17 cellular contexts compared by ENCODE assay signal in genomic region chr3:114389156-114389555, GRCh38.
DNase-seq lines count a peak whose midpoint lies in the region; ATAC-seq lines count a peak whose summit lies in the region.
"Had no signal": no experiment of that assay in that cellular context is flagged by ENCODE, and none has a peak within 500 bp of the region (broad histone marks: within the 10 kb centered on the region; RNA-seq: fewer than 3 reads in every experiment).

No MANE protein-coding gene starts in this region.

- H3K36me3 Mint-ChIP-seq in T-helper 2 cell treated with Interferon-gamma antibody and Interleukin-4, amounts not matched to agents 5 μg/mL and 100 μg/mL, for 36 hours (ENCODE audit: low read depth): no peaks in the 10 kb centered on the region
- H3K36me3 Mint-ChIP-seq in activated naive CD8-positive, alpha-beta T cell treated with anti-CD3 and anti-CD28 coated beads, Interleukin-2, amount 10 ng/mL, durations not matched to agents 7 days and 5 days: peaks cover 4% of the 10 kb centered on the region
- peaks cover 18% of the 10 kb centered on the region for H3K36me3 Mint-ChIP-seq in stimulated activated memory B cell treated with anti-CD40 and anti-IgM and Interleukin-4, amounts not matched to agents 10 μg/mL and 1 μg/mL and 100 μg/mL, for 72 hours

- H3K27me3 Mint-ChIP-seq in T-helper 2 cell treated with Interferon-gamma antibody and Interleukin-4, amounts not matched to agents 5 μg/mL and 100 μg/mL, for 36 hours (ENCODE audit: low read depth): no peaks in the 10 kb centered on the region
- H3K27me3 Mint-ChIP-seq in activated naive CD8-positive, alpha-beta T cell treated with anti-CD3 and anti-CD28 coated beads, Interleukin-2, amount 10 ng/mL, durations not matched to agents 7 days and 5 days: no peaks in the 10 kb centered on the region
- H3K27me3 Mint-ChIP-seq in stimulated activated memory B cell treated with anti-CD40 and anti-IgM and Interleukin-4, amounts not matched to agents 10 μg/mL and 1 μg/mL and 100 μg/mL, for 72 hours: no peaks in the 10 kb centered on the region

- POLR2A ChIA-PET in activated naive CD8-positive, alpha-beta T cell treated with anti-CD3 and anti-CD28 coated beads, Interleukin-2, amount 10 ng/mL, durations not matched to agents 7 days and 5 days (lab: Charles Lee): no interaction called here

- peak; percentile 79 for ATAC-seq in activated naive CD8-positive, alpha-beta T cell treated with anti-CD3 and anti-CD28 coated beads, Interleukin-2, amount 10 ng/mL, durations not matched to agents 7 days and 5 days (ENCODE audit: low read depth)
- ATAC-seq in stimulated activated memory B cell treated with anti-CD40 and anti-IgM and Interleukin-4, amounts not matched to agents 10 μg/mL and 1 μg/mL and 100 μg/mL, for 72 hours: no peak
- ATAC-seq: GM23338, SK-N-SH treated with all-trans-retinoic acid at 6 μM for 48 hours had no signal

- no peaks in the 10 kb centered on the region for H3K9me3 Mint-ChIP-seq in T-helper 2 cell treated with Interferon-gamma antibody and Interleukin-4, amounts not matched to agents 5 μg/mL and 100 μg/mL, for 36 hours
- H3K9me3 Mint-ChIP-seq in activated naive CD8-positive, alpha-beta T cell treated with anti-CD3 and anti-CD28 coated beads, Interleukin-2, amount 10 ng/mL, durations not matched to agents 7 days and 5 days: no peaks in the 10 kb centered on the region
- no peaks in the 10 kb centered on the region for H3K9me3 Mint-ChIP-seq in stimulated activated memory B cell treated with anti-CD40 and anti-IgM and Interleukin-4, amounts not matched to agents 10 μg/mL and 1 μg/mL and 100 μg/mL, for 72 hours
- H3K9me3 Mint-ChIP-seq: GM23338 had no signal

- peaks cover 11% of the 10 kb centered on the region for H3K4me1 Mint-ChIP-seq in T-helper 2 cell treated with Interferon-gamma antibody and Interleukin-4, amounts not matched to agents 5 μg/mL and 100 μg/mL, for 36 hours (ENCODE audit: low read depth)
- peaks cover 13% of the 10 kb centered on the region for H3K4me1 Mint-ChIP-seq in activated naive CD8-positive, alpha-beta T cell treated with anti-CD3 and anti-CD28 coated beads, Interleukin-2, amount 10 ng/mL, durations not matched to agents 7 days and 5 days
- H3K4me1 Mint-ChIP-seq in stimulated activated memory B cell treated with anti-CD40 and anti-IgM and Interleukin-4, amounts not matched to agents 10 μg/mL and 1 μg/mL and 100 μg/mL, for 72 hours: peaks cover 33% of the 10 kb centered on the region

- H3K4me3 Mint-ChIP-seq in T-helper 2 cell treated with Interferon-gamma antibody and Interleukin-4, amounts not matched to agents 5 μg/mL and 100 μg/mL, for 36 hours: peak overlapping the region; percentile 10
- H3K4me3 Mint-ChIP-seq in activated naive CD8-positive, alpha-beta T cell treated with anti-CD3 and anti-CD28 coated beads, Interleukin-2, amount 10 ng/mL, durations not matched to agents 7 days and 5 days: no peak overlapping the region
- no peak overlapping the region for H3K4me3 Mint-ChIP-seq in stimulated activated memory B cell treated with anti-CD40 and anti-IgM and Interleukin-4, amounts not matched to agents 10 μg/mL and 1 μg/mL and 100 μg/mL, for 72 hours
- H3K4me3 Mint-ChIP-seq: GM23338 had no signal

- H3K27ac Mint-ChIP-seq in T-helper 2 cell treated with Interferon-gamma antibody and Interleukin-4, amounts not matched to agents 5 μg/mL and 100 μg/mL, for 36 hours: peak overlapping the region; percentile 76
- peak overlapping the region; percentile 10 for H3K27ac Mint-ChIP-seq in activated naive CD8-positive, alpha-beta T cell treated with anti-CD3 and anti-CD28 coated beads, Interleukin-2, amount 10 ng/mL, durations not matched to agents 7 days and 5 days
- H3K27ac Mint-ChIP-seq in stimulated activated memory B cell treated with anti-CD40 and anti-IgM and Interleukin-4, amounts not matched to agents 10 μg/mL and 1 μg/mL and 100 μg/mL, for 72 hours: peak overlapping the region; percentile 23

- peak; percentile 12 for DNase-seq in activated gamma-delta T cell treated with Interleukin-2 at 50 U/mL for 16 hours
- no peak for DNase-seq in activated gamma-delta T cell (lab: John Stamatoyannopoulos, UW)
- DNase-seq in T-helper 2 cell treated with Interferon-gamma antibody and Interleukin-4, amounts not matched to agents 5 μg/mL and 100 μg/mL, for 36 hours (ENCODE audit: low spot score): no peak
- peak; percentile 27 for DNase-seq in activated naive CD8-positive, alpha-beta T cell treated with anti-CD3 and anti-CD28 coated beads, Interleukin-2, amount 10 ng/mL, durations not matched to agents 7 days and 5 days
- DNase-seq in SIG-M5 (lab: John Stamatoyannopoulos, UW): no peak
- DNase-seq in HuH-7 (ENCODE audit: low spot score): no peak
- DNase-seq in midbrain (lab: John Stamatoyannopoulos, UW): no peak
- DNase-seq: activated T-cell treated with anti-CD3 and anti-CD28 coated beads, Interleukin-2, amount 50 U/mL, for 48 hours; DMS 273 treated with DMSO at 0.1 percent for 48 hours; glutamatergic neuron; mammary epithelial cell; NCI-H1694 treated with DMSO at 0.1 percent for 48 hours; NCI-H526 treated with DMSO at 0.1 percent for 48 hours; T1000 had no signal

Comparison
In these comparisons a context has a peak if more than half of its experiments do, and no peak if none do; other contexts are left out.
1. DNase-seq: peak in activated gamma-delta T cell treated with Interleukin-2 at 50 U/mL for 16 hours (single experiment) and activated naive CD8-positive, alpha-beta T cell treated with anti-CD3 and anti-CD28 coated beads, Interleukin-2, amount 10 ng/mL, durations not matched to agents 7 days and 5 days (single experiment); none in activated gamma-delta T cell (single experiment), T-helper 2 cell treated with Interferon-gamma antibody and Interleukin-4, amounts not matched to agents 5 μg/mL and 100 μg/mL, for 36 hours (single experiment), SIG-M5 (single experiment), HuH-7 (single experiment) and midbrain (single experiment).
2. H3K27ac Mint-ChIP-seq: peak in every context shown above with its lines; median percentile 76 in T-helper 2 cell treated with Interferon-gamma antibody and Interleukin-4, amounts not matched to agents 5 μg/mL and 100 μg/mL, for 36 hours; 23 in stimulated activated memory B cell treated with anti-CD40 and anti-IgM and Interleukin-4, amounts not matched to agents 10 μg/mL and 1 μg/mL and 100 μg/mL, for 72 hours; 10 in activated naive CD8-positive, alpha-beta T cell treated with anti-CD3 and anti-CD28 coated beads, Interleukin-2, amount 10 ng/mL, durations not matched to agents 7 days and 5 days.